Comparison of ENCODE assay signal across 27 cellular contexts in genomic region chr7:119223930-119224329, GRCh38.
"Had no signal": no experiment of that assay in that cellular context is flagged by ENCODE, and none has a peak within 500 bp of the region (broad histone marks: within the 10 kb centered on the region; RNA-seq: fewer than 3 reads in every experiment).

No MANE protein-coding gene starts in this region.

- H3K27me3 ChIP-seq: neutrophil, pancreas, right atrium auricular region, right lobe of liver, sigmoid colon, suprapubic skin, testis, tibial artery, transverse colon, upper lobe of right lung, uterus had no signal

- H3K27ac ChIP-seq: neutrophil, pancreas, prostate gland, right atrium auricular region, right lobe of liver, sigmoid colon, suprapubic skin, testis, tibial artery, transverse colon, upper lobe of right lung, uterus had no signal

- H3K4me3 ChIP-seq: pancreas, prostate gland, right atrium auricular region, right lobe of liver, sigmoid colon, suprapubic skin, testis, tibial artery, transverse colon, upper lobe of right lung, uterus had no signal

- ATAC-seq: naive thymus-derived CD8-positive, alpha-beta T cell; natural killer cell treated with Interleukin-12 subunit alpha and Interleukin-12 subunit beta and Interleukin-15 and Interleukin-18, amount 100 ng/mL, for 72 hours; pancreas; right lobe of liver; stimulated activated memory B cell treated with anti-CD40 and anti-IgM and Interleukin-4, amounts not matched to agents 10 μg/mL and 1 μg/mL and 100 μg/mL, for 72 hours; stimulated activated naive CD8-positive, alpha-beta T cell treated with anti-CD3 and anti-CD28 coated beads, Interleukin-15, amount 100 ng/mL, for 72 hours; stimulated activated naive CD8-positive, alpha-beta T cell treated with anti-CD3 and anti-CD28 coated beads, Interleukin-15, Interleukin-2, amounts not matched to agents 100 U/mL and 50 U/mL, for 24 hours; upper lobe of right lung had no signal

- DNase-seq: naive thymus-derived CD8-positive, alpha-beta T cell; nephron progenitor cell; nucleus accumbens; pancreas; retina; right lobe of liver; sigmoid colon; small intestine; stimulated activated CD4-positive, alpha-beta T cell treated with anti-CD3 and anti-CD28 coated beads, Interleukin-15, amount 100 ng/mL, for 24 hours; stimulated activated CD4-positive, alpha-beta T cell treated with anti-CD3 and anti-CD28 coated beads, Interleukin-2, amount 100 ng/mL, for 24 hours; stimulated activated CD4-positive, alpha-beta T cell treated with anti-CD3 and anti-CD28 coated beads, Interleukin-2, amount 100 ng/mL, for 48 hours; stimulated activated CD4-positive, alpha-beta T cell treated with anti-CD3 and anti-CD28 coated beads, Interleukin-4, amount 100 ng/mL, for 24 hours; stimulated activated naive CD4-positive, alpha-beta T cell; stimulated activated naive CD8-positive, alpha-beta T cell treated with anti-CD3 and anti-CD28 coated beads, Interleukin-15, amount 100 ng/mL, for 72 hours; stimulated activated naive CD8-positive, alpha-beta T cell treated with anti-CD3 and anti-CD28 coated beads, Interleukin-15, Interleukin-2, amounts not matched to agents 100 U/mL and 50 U/mL, for 24 hours; substantia nigra; testis; tibial artery; transverse colon; upper lobe of right lung; uterus had no signal

- H3K4me1 ChIP-seq: pancreas, prostate gland, right atrium auricular region, right lobe of liver, sigmoid colon, suprapubic skin, testis, tibial artery, transverse colon, upper lobe of right lung, uterus had no signal

- FAIRE-seq: pancreas, small intestine had no signal

- H3K36me3 ChIP-seq: neutrophil, pancreas, prostate gland, right atrium auricular region, right lobe of liver, sigmoid colon, suprapubic skin, tibial artery, transverse colon, upper lobe of right lung, uterus had no signal

- H3K9me3 ChIP-seq: neutrophil, pancreas, prostate gland, right atrium auricular region, right lobe of liver, sigmoid colon, suprapubic skin, testis, transverse colon, upper lobe of right lung, uterus had no signal
